11 cellular contexts compared by ENCODE assay signal in genomic region chr18:26771524-26771923, GRCh38.
A peak's percentile ranks its signal among the peaks of the same experiment; 100 is the strongest.
DNase-seq lines count a peak whose midpoint lies in the region; ATAC-seq and TF ChIP-seq lines count a peak whose summit lies in the region.
"Had no signal": no experiment of that assay in that cellular context is flagged by ENCODE, and none has a peak within 500 bp of the region (broad histone marks: within the 10 kb centered on the region; RNA-seq: fewer than 3 reads in every experiment).

No MANE protein-coding gene starts in this region.

- in situ Hi-C loops in GM13977 (cut with MboI; ENCODE audit: low pct_unique_long_range_greater_than_20kb, low sequenced_read_pairs, unreplicated experiment) = no loop called here

- no peak for TF ChIP-seq EP300 in sigmoid colon (IDR thresholded peaks at IDR 0.05)

- H3K9me3 Mint-ChIP-seq in endodermal cell (peaks cover 4% of the 10 kb centered on the region), neural crest cell (no peaks in the 10 kb centered on the region)
- H3K9me3 Mint-ChIP-seq in naive thymus-derived CD4-positive, alpha-beta T cell = peaks cover 0 to 17% (median 3%) of the 10 kb centered on the region in 11 donors

- POLR2A ChIA-PET in naive thymus-derived CD4-positive, alpha-beta T cell (lab: Charles Lee) = no interaction called here

- H3K27me3 ChIP-seq in endodermal cell (ENCODE audit: control insufficient read depth, insufficient read depth, low read length, poor library complexity, severe bottlenecking) (peaks cover 20% of the 10 kb centered on the region), sigmoid colon (no peaks in the 10 kb centered on the region)
- no peaks in the 10 kb centered on the region for H3K27me3 ChIP-seq in naive thymus-derived CD4-positive, alpha-beta T cell (ENCODE audit: control insufficient read depth in 2 of 2, insufficient read depth in 2 of 2, low read length in 2 of 2)

- TF ChIP-seq CTCF in GM13977 (IDR thresholded peaks at IDR 0.05; ENCODE audit: extremely low read depth, insufficient read depth, missing control alignments) = peak; percentile 26
- TF ChIP-seq CTCF in LNCaP clone FGC (IDR thresholded peaks at IDR 0.05; ENCODE audit: control insufficient read depth, extremely low read depth, insufficient read depth) = 0 out of 2 replicates have a peak, but pooled peaks have one; percentile 30
- peak; percentile 80 for TF ChIP-seq CTCF in endodermal cell (conservative IDR thresholded peaks at IDR 0.05)
- peak; percentile 67 for TF ChIP-seq CTCF in neural crest cell (conservative IDR thresholded peaks at IDR 0.05)
- peak in 1 of 4 experiments; percentile 12 for TF ChIP-seq CTCF in sigmoid colon (IDR thresholded peaks at IDR 0.05)

- CTCF ChIA-PET in naive thymus-derived CD4-positive, alpha-beta T cell (lab: Charles Lee) = no interaction called here

- H3K4me3 ChIP-seq in LNCaP clone FGC (ENCODE audit: low read depth, low read length) (no peak overlapping the region), endodermal cell (ENCODE audit: low read length) (no peak overlapping the region), sigmoid colon (no peak overlapping the region)
- no peak overlapping the region for H3K4me3 ChIP-seq in naive thymus-derived CD4-positive, alpha-beta T cell (ENCODE audit: low read length)
- H3K4me3 ChIP-seq: thoracic aorta had no signal

- H3K27ac Mint-ChIP-seq in endodermal cell (no peak overlapping the region), neural crest cell (ENCODE audit: unreplicated experiment) (no peak overlapping the region)
- H3K27ac Mint-ChIP-seq in naive thymus-derived CD4-positive, alpha-beta T cell = no peak overlapping the region

- no peaks in the 10 kb centered on the region for H3K36me3 ChIP-seq in endodermal cell (ENCODE audit: control insufficient read depth, insufficient read depth, low read length)
- H3K36me3 ChIP-seq in sigmoid colon = no peaks in the 10 kb centered on the region
- no peaks in the 10 kb centered on the region for H3K36me3 ChIP-seq in naive thymus-derived CD4-positive, alpha-beta T cell (ENCODE audit: control insufficient read depth in 2 of 3, insufficient read depth in 3 of 3, low read length in 3 of 3)
- H3K36me3 ChIP-seq: thoracic aorta had no signal

- WGBS in endodermal cell (ENCODE audit: insufficient coverage in 1 of 2, insufficient read length in 1 of 2), 2 experiments = 50% methylated on average over 1 of the region's 1 CpG
- whole genome bisulfite sequencing in sigmoid colon, 2 donors = 12 to 29% methylated on average over 1 of the region's 1 CpG

- peaks cover 9% of the 10 kb centered on the region for H3K4me1 Mint-ChIP-seq in endodermal cell
- H3K4me1 Mint-ChIP-seq in neural crest cell = no peaks in the 10 kb centered on the region
- H3K4me1 Mint-ChIP-seq in naive thymus-derived CD4-positive, alpha-beta T cell = no peaks in the 10 kb centered on the region

- H3K4me3 Mint-ChIP-seq in endodermal cell (no peak overlapping the region), neural crest cell (no peak overlapping the region)
- H3K4me3 Mint-ChIP-seq in naive thymus-derived CD4-positive, alpha-beta T cell = no peak overlapping the region

- H3K36me3 Mint-ChIP-seq in endodermal cell (ENCODE audit: low read depth) = no peaks in the 10 kb centered on the region
- H3K36me3 Mint-ChIP-seq in neural crest cell (ENCODE audit: low read depth) = peaks cover 3% of the 10 kb centered on the region
- no peaks in the 10 kb centered on the region for H3K36me3 Mint-ChIP-seq in naive thymus-derived CD4-positive, alpha-beta T cell

- H3K27me3 Mint-ChIP-seq in endodermal cell (ENCODE audit: insufficient read depth) (peaks cover 51% of the 10 kb centered on the region), neural crest cell (ENCODE audit: low read depth) (no peaks in the 10 kb centered on the region)
- peaks cover 0 to 3% (median 0%) of the 10 kb centered on the region in 5 donors for H3K27me3 Mint-ChIP-seq in naive thymus-derived CD4-positive, alpha-beta T cell

- intact Hi-C loops in sigmoid colon (cut with DNase I) = loop anchor here (5.0 kb wide), 1 partner anchor 464 kb away; no protein-coding TSS in a partner anchor
- intact Hi-C loops in naive thymus-derived CD4-positive, alpha-beta T cell (cut with micrococcal nuclease) = no loop called here

- H3K9me3 ChIP-seq in endodermal cell (ENCODE audit: control insufficient read depth, low read length) (peaks cover 6% of the 10 kb centered on the region), sigmoid colon (no peaks in the 10 kb centered on the region)
- no peaks in the 10 kb centered on the region for H3K9me3 ChIP-seq in naive thymus-derived CD4-positive, alpha-beta T cell (ENCODE audit: control insufficient read depth in 2 of 3, low read length in 3 of 3)
- H3K9me3 ChIP-seq: thoracic aorta had no signal

- H3K27ac ChIP-seq in endodermal cell (ENCODE audit: low read depth, low read length) = no peak overlapping the region
- H3K27ac ChIP-seq in sigmoid colon = no peak overlapping the region
- H3K27ac ChIP-seq in naive thymus-derived CD4-positive, alpha-beta T cell (ENCODE audit: low read depth, low read length) = no peak overlapping the region
- H3K27ac ChIP-seq: thoracic aorta had no signal

- peaks cover under 1% of the 10 kb centered on the region for H3K4me1 ChIP-seq in endodermal cell (ENCODE audit: control insufficient read depth, insufficient read depth, low read length)
- H3K4me1 ChIP-seq in sigmoid colon = no peaks in the 10 kb centered on the region
- no peaks in the 10 kb centered on the region for H3K4me1 ChIP-seq in naive thymus-derived CD4-positive, alpha-beta T cell (ENCODE audit: control insufficient read depth in 2 of 2, insufficient read depth in 2 of 2, low read length in 2 of 2)

- no peak for TF ChIP-seq POLR2A in sigmoid colon (IDR thresholded peaks at IDR 0.05)

- ATAC-seq in naive thymus-derived CD4-positive, alpha-beta T cell = no peak
- ATAC-seq: sciatic nerve had no signal

- peak; percentile 14 for DNase-seq in GM13977 (ENCODE audit: low spot score)
- no peak for DNase-seq in LNCaP clone FGC (ENCODE audit: low read depth)
- peak; percentile 61 for DNase-seq in endodermal cell
- no peak for DNase-seq in neural crest cell (ENCODE audit: low read depth, low spot score)
- DNase-seq in sigmoid colon = no peak
- no peak for DNase-seq in medulla oblongata (ENCODE audit: extremely low spot score)
- no peak for DNase-seq in NCI-H446 treated with DMSO at 0.1 percent for 48 hours (lab: John Stamatoyannopoulos, UW)
- DNase-seq in naive thymus-derived CD4-positive, alpha-beta T cell = no peak
- DNase-seq: NK-92 treated with Interleukin-12 subunit alpha and Interleukin-12 subunit beta, amount 100 ng/mL, for 24 hours had no signal

- H3K9ac ChIP-seq in endodermal cell (ENCODE audit: extremely low read depth, low read length, poor library complexity, severe bottlenecking) = no peak overlapping the region

Comparison
In these comparisons a context has a peak if more than half of its experiments do, and no peak if none do; other contexts are left out.
1. DNase-seq: peak in GM13977 (single experiment) and endodermal cell (single experiment); none in LNCaP clone FGC (single experiment), neural crest cell (single experiment), sigmoid colon (single experiment), medulla oblongata (single experiment), NCI-H446 treated with DMSO at 0.1 percent for 48 hours (single experiment) and naive thymus-derived CD4-positive, alpha-beta T cell (0 of 9).